In genomic region chr3:134029256-134029733, GRCh38 we compare ENCODE assay signal across 8 cellular contexts. TPM values are rescaled to one million over a fixed set of nuclear protein-coding genes. Genes with fewer than 3 reads are reported as not detected.
DNase-seq lines count a peak whose midpoint lies in the region; ATAC-seq and TF ChIP-seq lines count a peak whose summit lies in the region.

No MANE protein-coding gene starts in this region.

- TF ChIP-seq CTCF in SK-N-SH (IDR thresholded peaks at IDR 0.05) = no peak
- no peak for TF ChIP-seq CTCF in heart left ventricle (IDR thresholded peaks at IDR 0.05)
- no peak for TF ChIP-seq CTCF in psoas muscle (IDR thresholded peaks at IDR 0.05)

- TF ChIP-seq POLR2A in heart left ventricle (IDR thresholded peaks at IDR 0.05) = no peak

- in situ Hi-C loops in GM23248 (cut with MboI) (no loop called here), G401 (cut with HindIII; ENCODE audit: low sequenced_read_pairs) (no loop called here)

- peak overlapping the region; percentile 78 for H3K4me3 ChIP-seq in GM23248
- H3K4me3 ChIP-seq in SK-N-SH (ENCODE audit: low read depth in 2 of 2, low read length in 1 of 2) = peak overlapping the region; percentile 62 to 65
- peak overlapping the region; percentile 51 to 83 (median 59) for H3K4me3 ChIP-seq in heart left ventricle
- H3K4me3 ChIP-seq in psoas muscle = peak overlapping the region; percentile 66

- ATAC-seq in heart left ventricle = peak in 3 of 4 donors; percentile 32 to 60 (median 40)
- ATAC-seq in psoas muscle = peak; percentile 19 to 53 (median 47)
- ATAC-seq in GM19467 (IDR thresholded peaks at IDR 0.05; ENCODE audit: unreplicated experiment) = no peak
- ATAC-seq in HG03159 (IDR thresholded peaks at IDR 0.05; ENCODE audit: unreplicated experiment) = no peak

- peak overlapping the region; percentile 84 for H2AFZ ChIP-seq in GM23248
- H2AFZ ChIP-seq in SK-N-SH (ENCODE audit: low read depth) = peak overlapping the region; percentile 81; the same call in 1 of the 2 replicates

- H3K9ac ChIP-seq in GM23248 (peak overlapping the region; percentile 65), SK-N-SH (no peak overlapping the region; the same call in 1 of the 2 replicates)

- 2 to 5% methylated on average over 43 of the region's 43 CpGs for WGBS in GM23248 (ENCODE audit: low coverage in 1 of 2, low lambda C conversion rate in 2 of 2, missing lambda C conversion rate in 2 of 2), 2 experiments
- WGBS in SK-N-SH (ENCODE audit: low lambda C conversion rate) = no CpG with 5 or more reads among the region's 43 CpGs
- WGBS in heart left ventricle, 4 donors = 2 to 7% (median 3%) methylated on average over 29 to 43 of the region's 43 CpGs
- 0 to 3% (median 1%) methylated on average over 32 to 43 of the region's 43 CpGs for WGBS in psoas muscle, 3 donors

- no peak for TF ChIP-seq RAD21 in SK-N-SH (IDR thresholded peaks at IDR 0.05; ENCODE audit: low read length)

- H3K27ac ChIP-seq in GM23248 = no peak overlapping the region
- H3K27ac ChIP-seq in SK-N-SH (ENCODE audit: low read depth in 2 of 2, low read length in 1 of 2) = no peak overlapping the region
- peak overlapping the region in 8 of 12 donors; percentile 1 to 73 (median 38) for H3K27ac ChIP-seq in heart left ventricle
- H3K27ac ChIP-seq in psoas muscle = no peak overlapping the region

- H3K36me3 ChIP-seq in GM23248 (ENCODE audit: low read depth) = no peaks in the 10 kb centered on the region
- H3K36me3 ChIP-seq in SK-N-SH (replicated peaks in 1 of 2; ENCODE audit: control insufficient read depth in 1 of 2, insufficient read depth in 2 of 2, low read length in 1 of 2) = no peaks in the 10 kb centered on the region
- H3K36me3 ChIP-seq in heart left ventricle = no peaks in the 10 kb centered on the region
- H3K36me3 ChIP-seq in psoas muscle (ENCODE audit: insufficient read depth in 1 of 2, low read depth in 1 of 2) = no peaks in the 10 kb centered on the region

- no peak for TF ChIP-seq EP300 in SK-N-SH (IDR thresholded peaks at IDR 0.05; ENCODE audit: borderline replicate concordance in 1 of 2, low read depth in 1 of 2, low read length in 1 of 2)

- H4K20me1 ChIP-seq in GM23248 (ENCODE audit: insufficient read depth) = no peaks in the 10 kb centered on the region
- no peaks in the 10 kb centered on the region for H4K20me1 ChIP-seq in SK-N-SH (ENCODE audit: insufficient read depth)

- CTCF ChIA-PET in SK-N-SH (lab: Yijun Ruan, JAX) = no interaction called here

- H3K79me2 ChIP-seq in GM23248 (ENCODE audit: insufficient read depth) (no peaks in the 10 kb centered on the region), SK-N-SH (ENCODE audit: insufficient read depth) (no peaks in the 10 kb centered on the region)

- peak overlapping the region; percentile 76 for H3K4me2 ChIP-seq in GM23248 (ENCODE audit: unreplicated experiment)
- peak overlapping the region; percentile 89 for H3K4me2 ChIP-seq in SK-N-SH

- no peaks in the 10 kb centered on the region for H3F3A ChIP-seq in GM23248 (ENCODE audit: insufficient read depth)
- H3F3A ChIP-seq in SK-N-SH (replicated peaks; ENCODE audit: insufficient read depth) = no peaks in the 10 kb centered on the region

- H3K9me2 ChIP-seq in GM23248 (ENCODE audit: insufficient read depth) (no peaks in the 10 kb centered on the region), SK-N-SH (no peaks in the 10 kb centered on the region)

- DNase-seq in GM23248 (peak; percentile 55), SK-N-SH (peak; percentile 42), heart left ventricle (no peak), psoas muscle (no peak), G401 (ENCODE audit: low spot score) (no peak), NCI-H226 (no peak)

- H3K27me3 ChIP-seq in GM23248 (replicated peaks; ENCODE audit: insufficient read depth) (no peaks in the 10 kb centered on the region; the same call in 1 of the 2 replicates), SK-N-SH (ENCODE audit: insufficient read depth) (peaks cover 4% of the 10 kb centered on the region; the same call in 1 of the 2 replicates), heart left ventricle (peaks cover 0 to 18% (median 9%) of the 10 kb centered on the region in 9 donors), psoas muscle (ENCODE audit: insufficient read depth in 3 of 3, low read length in 2 of 3) (peaks cover 0 to 28% (median 3%) of the 10 kb centered on the region in 3 donors)

- intact Hi-C loops in heart left ventricle (cut with DNase I) (loop anchor here in 1 of 10 donors (5.0 kb wide), 1 partner anchor 87 kb away; no protein-coding TSS in a partner anchor), psoas muscle (cut with DNase I) (no loop called here)

- H3K9me3 ChIP-seq in GM23248 (ENCODE audit: low read depth) (no peaks in the 10 kb centered on the region), SK-N-SH (no peaks in the 10 kb centered on the region), heart left ventricle (no peaks in the 10 kb centered on the region), psoas muscle (no peaks in the 10 kb centered on the region)

- H3K4me1 ChIP-seq in GM23248 (ENCODE audit: insufficient read depth) = peaks cover 4% of the 10 kb centered on the region; the same call in 1 of the 2 replicates
- H3K4me1 ChIP-seq in SK-N-SH (ENCODE audit: control insufficient read depth in 1 of 2, insufficient read depth in 2 of 2, low read depth in 1 of 2, low read length in 1 of 2) = peaks cover 0 to 6% of the 10 kb centered on the region in 2 experiments; a peak in 1 of 4 replicates
- peaks cover 0 to 20% (median 3%) of the 10 kb centered on the region in 12 donors for H3K4me1 ChIP-seq in heart left ventricle
- H3K4me1 ChIP-seq in psoas muscle = no peaks in the 10 kb centered on the region

- POLR2A ChIA-PET in SK-N-SH (lab: Yijun Ruan, JAX) = no interaction called here

TF ChIP-seq in SK-N-SH, 30 proteins besides CTCF, POLR2A, EP300 and RAD21 (continues in another document):
- TF ChIP-seq YY1 (IDR thresholded peaks at IDR 0.05; ENCODE audit: low read depth) (no peak), ZBTB33 (IDR thresholded peaks at IDR 0.05; ENCODE audit: borderline replicate concordance, low read depth) (no peak), EZH2phosphoT487 (IDR thresholded peaks at IDR 0.05; ENCODE audit: borderline replicate concordance, low read depth) (no peak), RCOR1 (IDR thresholded peaks at IDR 0.05; ENCODE audit: low read length) (no peak), CHD2 (IDR thresholded peaks at IDR 0.05; ENCODE audit: low read length, partially characterized antibody) (no peak), GABPA (IDR thresholded peaks at IDR 0.05; ENCODE audit: low read depth) (no peak), JUND (IDR thresholded peaks at IDR 0.05) (no peak), NFIC (IDR thresholded peaks at IDR 0.05; ENCODE audit: borderline replicate concordance) (no peak), MAX (IDR thresholded peaks at IDR 0.05; ENCODE audit: low read depth) (no peak), TCF12 (IDR thresholded peaks at IDR 0.05) (no peak)

RNA-seq across cellular contexts. Expression of gene SLCO2A1, which starts 0.4 kb away (rescaled TPM):
- total RNA-seq in GM23248 (2014; rRNA removed; shearing (Covaris generic)) = 0.22 and 0.63 TPM in 2 replicates
- polyA plus RNA-seq in GM23248 (2016; fragmentation: Nextera tagmentation; extraction: Ambion mirVana) = 4.3 and 4.8 TPM in 2 replicates
- 5.8 and 9.3 TPM in 2 replicates for polyA plus RNA-seq in SK-N-SH (2012; rRNA removed)
- polyA plus RNA-seq in SK-N-SH (2012; cell fraction: cytosol; rRNA removed) = 3.2 and 4.8 TPM in 2 replicates
- 10.5 and 12.4 TPM in 2 replicates for polyA plus RNA-seq in SK-N-SH (2012; cell fraction: nucleus; rRNA removed)
- 10 to 100 TPM in 6 of 9 donors, 1 to 10 TPM in 3; 2.8 to 28.4 (median 13.9) TPM for total RNA-seq in heart left ventricle
- 10 to 100 TPM in 1 of 2 donors, 1 to 10 TPM in 1; 8.3 to 13.9 TPM for polyA plus RNA-seq in heart left ventricle
- total RNA-seq in psoas muscle = 1 to 10 TPM; 3.7 to 5.2 (median 4.4) TPM
- 1 to 10 TPM in 2 of 3 donors, under 1 TPM in 1; 0.72 to 2.4 (median 1.4) TPM for polyA plus RNA-seq in psoas muscle
- not detected in 2 replicates for total RNA-seq in G401 (2014; rRNA removed; shearing (Covaris generic))

Comparison
In these comparisons a context has a peak if more than half of its experiments do, and no peak if none do; other contexts are left out.
1. DNase-seq: peak in GM23248 (single experiment) and SK-N-SH (single experiment); none in heart left ventricle (0 of 5), psoas muscle (0 of 2), G401 (single experiment) and NCI-H226 (single experiment).
2. H3K27ac ChIP-seq: peak in heart left ventricle (8 of 12); none in GM23248 (single experiment), SK-N-SH (0 of 2) and psoas muscle (single experiment).
3. ATAC-seq: peak in heart left ventricle (3 of 4) and psoas muscle (4 of 4); none in GM19467 (single experiment) and HG03159 (single experiment).
4. Peak in every context shown above with its lines, with median percentiles within 50 percentile points of each other: H3K4me3 ChIP-seq.